25 cellular contexts compared by ENCODE assay signal in the genomic region with DNA sequence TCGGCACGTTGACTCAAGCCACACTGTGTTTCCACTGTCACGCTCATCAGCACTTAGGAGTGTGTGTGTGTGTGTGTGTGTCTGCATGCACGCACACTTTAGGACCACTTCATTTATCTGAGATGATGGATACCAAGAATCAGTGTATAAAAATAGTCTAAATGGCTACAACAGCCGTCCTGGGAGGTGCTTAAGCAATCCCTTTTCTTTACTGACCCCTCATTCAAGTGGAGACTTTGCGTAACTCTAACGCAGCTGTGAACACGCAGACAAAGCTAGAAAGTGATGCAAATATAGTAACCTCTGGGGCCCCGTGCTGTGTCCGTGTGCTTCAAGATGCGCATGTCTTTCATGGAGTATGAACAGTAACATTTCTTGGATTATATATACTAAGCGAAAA.
"Had no signal": no experiment of that assay in that cellular context is flagged by ENCODE, and none has a peak within 500 bp of the region (broad histone marks: within the 10 kb centered on the region; RNA-seq: fewer than 3 reads in every experiment).

No MANE protein-coding gene starts in this region.

- H3K9me3 Mint-ChIP-seq: activated T-cell treated with anti-CD3 and anti-CD28 coated beads, Interleukin-2, amount 50 U/mL, for 4 hours; activated T-helper 2 cell treated with anti-CD3 and anti-CD28 coated beads, Interferon-gamma antibody, Interleukin-2, Interleukin-4, amounts not matched to agents 10 μg/mL and 5 μg/mL and 100 μg/mL, durations not matched to agents 14 hours and 24 hours and 36 hours; endodermal cell; mesothelial cell of epicardium; naive thymus-derived CD8-positive, alpha-beta T cell; neural progenitor cell had no signal

- H3K4me1 Mint-ChIP-seq: neural progenitor cell had no signal

- H3K4me3 Mint-ChIP-seq: activated naive CD8-positive, alpha-beta T cell; activated T-cell treated with anti-CD3 and anti-CD28 coated beads, Interleukin-2, amount 50 U/mL, for 4 hours; endodermal cell; mesothelial cell of epicardium; naive thymus-derived CD8-positive, alpha-beta T cell; neural progenitor cell had no signal

- H3K27ac Mint-ChIP-seq: activated naive CD8-positive, alpha-beta T cell; activated T-helper 2 cell treated with anti-CD3 and anti-CD28 coated beads, Interferon-gamma antibody, Interleukin-2, Interleukin-4, amounts not matched to agents 10 μg/mL and 5 μg/mL and 100 μg/mL, durations not matched to agents 14 hours and 24 hours and 36 hours; endodermal cell; mesothelial cell of epicardium; naive thymus-derived CD8-positive, alpha-beta T cell; neural progenitor cell had no signal

- H3K4me1 ChIP-seq: breast epithelium, testis, uterus had no signal

- H3K27me3 ChIP-seq: adrenal gland, breast epithelium, neural progenitor cell, testis, uterus had no signal

- H3K36me3 ChIP-seq: breast epithelium, neural progenitor cell, uterus had no signal

- H3K4me3 ChIP-seq: adrenal gland, breast epithelium, lung, neural progenitor cell, testis, uterus had no signal

- H3K27me3 Mint-ChIP-seq: activated naive CD8-positive, alpha-beta T cell; naive thymus-derived CD8-positive, alpha-beta T cell had no signal

- DNase-seq: activated CD4-positive, CD25-positive, alpha-beta regulatory T cell treated with anti-CD3 and anti-CD28 coated beads, Interleukin-2, amount 50 U/mL, for 72 hours; activated CD8-positive, alpha-beta memory T cell treated with anti-CD3 and anti-CD28 coated beads for 24 hours; activated CD8-positive, alpha-beta memory T cell treated with anti-CD3 and anti-CD28 coated beads, Interleukin-2, amount 50 U/mL, for 4 hours; activated naive CD4-positive, alpha-beta T cell; activated T-cell treated with anti-CD3 and anti-CD28 coated beads, Interleukin-2, amount 50 U/mL, for 4 hours; adrenal gland; cerebellar nuclear complex; cortex of kidney; endodermal cell; kidney; naive thymus-derived CD8-positive, alpha-beta T cell; posterior cingulate gyrus; stimulated activated CD4-positive, alpha-beta T cell treated with anti-CD3 and anti-CD28 coated beads, Interleukin-2, amount 100 ng/mL, for 48 hours; stimulated activated naive CD4-positive, alpha-beta T cell; testis; trophoblast cell; uterus had no signal

- H3K9me3 ChIP-seq: adrenal gland, breast epithelium, testis, uterus had no signal

- H3K27ac ChIP-seq: adrenal gland, breast epithelium, epithelial cell of prostate, neural progenitor cell, testis, uterus, VCaP had no signal
